ENCODE assay signal across 8 cellular contexts in genomic region chr1:28259935-28260802, GRCh38. TPM values are rescaled to one million over a fixed set of nuclear protein-coding genes. Genes with fewer than 3 reads are reported as not detected.
DNase-seq lines count a peak whose midpoint lies in the region; ATAC-seq, FAIRE-seq and TF ChIP-seq lines count a peak whose summit lies in the region.

No MANE protein-coding gene starts in this region.

- H3K4me3 ChIP-seq in mucosa of descending colon (peak overlapping the region; percentile 97), thymus (ENCODE audit: low read length) (peak overlapping the region; percentile 95)

- H3K27me3 Mint-ChIP-seq in activated CD8-positive, alpha-beta T cell treated with anti-CD3 and anti-CD28 coated beads, Interleukin-2, amount 10 ng/mL, durations not matched to agents 7 days and 5 days (ENCODE audit: low read depth), result no peaks in the 10 kb centered on the region

- no peak overlapping the region for H3K27ac Mint-ChIP-seq in activated CD8-positive, alpha-beta T cell treated with anti-CD3 and anti-CD28 coated beads, Interleukin-2, amount 10 ng/mL, durations not matched to agents 7 days and 5 days

- H3K27ac ChIP-seq in thymus (ENCODE audit: low read depth), result peak overlapping the region; percentile 69

- H3K36me3 ChIP-seq in mucosa of descending colon (ENCODE audit: low read depth), result no peaks in the 10 kb centered on the region
- peaks cover 3% of the 10 kb centered on the region for H3K36me3 ChIP-seq in thymus (ENCODE audit: control insufficient read depth, insufficient read depth)

- peak overlapping the region; percentile 82 for H3K4me3 Mint-ChIP-seq in activated CD8-positive, alpha-beta T cell treated with anti-CD3 and anti-CD28 coated beads, Interleukin-2, amount 10 ng/mL, durations not matched to agents 7 days and 5 days

- peaks cover 48% of the 10 kb centered on the region for H3K4me1 Mint-ChIP-seq in activated CD8-positive, alpha-beta T cell treated with anti-CD3 and anti-CD28 coated beads, Interleukin-2, amount 10 ng/mL, durations not matched to agents 7 days and 5 days (ENCODE audit: low read depth)

- 5% methylated on average over 66 of the region's 66 CpGs for WGBS in thymus

- CTCF ChIA-PET in activated CD8-positive, alpha-beta T cell treated with anti-CD3 and anti-CD28 coated beads, Interleukin-2, amount 10 ng/mL, durations not matched to agents 7 days and 5 days (lab: Charles Lee), result interaction anchor here (1.0 to 8.8 kb wide), 6 partner anchors 12 to 250 kb away, joined by 3 to 125 read pairs (median 3); partner anchors contain the start of gene MED18

- TF ChIP-seq POLR2A in GM12891 (IDR thresholded peaks at IDR 0.05; ENCODE audit: low read depth, low read length), result no peak

- no peak for TF ChIP-seq CTCF in mucosa of descending colon (IDR thresholded peaks at IDR 0.05)

- peak; percentile 11 for DNase-seq in SKM-1 (lab: John Stamatoyannopoulos, UW; ENCODE audit: unreplicated experiment)
- no peak for DNase-seq in SKM-1 treated with dmso at 0.1 percent for 144 hours (lab: John Stamatoyannopoulos, UW; ENCODE audit: unreplicated experiment)
- peak; percentile 48 for DNase-seq in NCI-H1092 treated with DMSO at 0.1 percent for 48 hours (lab: John Stamatoyannopoulos, UW)
- peak; percentile 46 for DNase-seq in activated CD8-positive, alpha-beta T cell treated with anti-CD3 and anti-CD28 coated beads, Interleukin-2, amount 10 ng/mL, durations not matched to agents 7 days and 5 days
- DNase-seq in mucosa of descending colon, result peak; percentile 73 to 85 (median 79)
- no peak for DNase-seq in GM12891 (ENCODE audit: insufficient read length, low spot score)

- no peak for FAIRE-seq in GM12891 (lab: Jason Lieb, UNC)

- intact Hi-C loops in mucosa of descending colon (cut with DNase I, micrococcal nuclease), result no loop called here

- H3K9me3 ChIP-seq in mucosa of descending colon (no peaks in the 10 kb centered on the region), thymus (ENCODE audit: control insufficient read depth) (no peaks in the 10 kb centered on the region)

- peaks cover 15% of the 10 kb centered on the region for H3K27me3 ChIP-seq in thymus (ENCODE audit: control insufficient read depth, insufficient read depth)

- H3K36me3 Mint-ChIP-seq in activated CD8-positive, alpha-beta T cell treated with anti-CD3 and anti-CD28 coated beads, Interleukin-2, amount 10 ng/mL, durations not matched to agents 7 days and 5 days (ENCODE audit: low read depth), result peaks cover 11% of the 10 kb centered on the region

- POLR2A ChIA-PET in activated CD8-positive, alpha-beta T cell treated with anti-CD3 and anti-CD28 coated beads, Interleukin-2, amount 10 ng/mL, durations not matched to agents 7 days and 5 days (lab: Charles Lee), result interaction anchor here (0.6 to 5.9 kb wide), 12 partner anchors 9 to 1472 kb away, joined by 3 to 84 read pairs (median 5); partner anchors contain the start of genes ATP5IF1, EYA3, GMEB1 and MED18

- no peaks in the 10 kb centered on the region for H3K9me3 Mint-ChIP-seq in activated CD8-positive, alpha-beta T cell treated with anti-CD3 and anti-CD28 coated beads, Interleukin-2, amount 10 ng/mL, durations not matched to agents 7 days and 5 days (ENCODE audit: insufficient read depth)

- H3K4me1 ChIP-seq in mucosa of descending colon (ENCODE audit: low read depth) (peaks cover 32% of the 10 kb centered on the region), thymus (ENCODE audit: control insufficient read depth, insufficient read depth, low read length) (peaks cover 9% of the 10 kb centered on the region)

- no peak for ATAC-seq in activated CD8-positive, alpha-beta T cell treated with anti-CD3 and anti-CD28 coated beads, Interleukin-2, amount 10 ng/mL, durations not matched to agents 7 days and 5 days
- ATAC-seq in esophagus mucosa (peak; percentile 56), mucosa of descending colon (peak; percentile 62)

TF ChIP-seq in GM12891, 5 proteins besides CTCF, POLR2A, EP300 and RAD21:
- TF ChIP-seq PAX5 (IDR thresholded peaks at IDR 0.05; ENCODE audit: insufficient read depth, low read length, severe bottlenecking) (no peak), POU2F2 (IDR thresholded peaks at IDR 0.05; ENCODE audit: low read depth, low read length) (no peak), POLR2AphosphoS5 (IDR thresholded peaks at IDR 0.05; ENCODE audit: low read depth, low read length) (no peak), TAF1 (IDR thresholded peaks at IDR 0.05; ENCODE audit: low read depth, low read length) (no peak), SPI1 (IDR thresholded peaks at IDR 0.05; ENCODE audit: low read depth, low read length) (no peak)
TF ChIP-seq in GM12891: peak in this region for 0.

RNA-seq across cellular contexts. Expression of gene SESN2, which starts 0.9 kb away (rescaled TPM):
- total RNA-seq in activated CD8-positive, alpha-beta T cell treated with anti-CD3 and anti-CD28 coated beads, Interleukin-2, amount 10 ng/mL, durations not matched to agents 7 days and 5 days, result 10 to 100 TPM; 12.5 to 12.6 TPM
- total RNA-seq in esophagus mucosa, result 26.2 TPM
- 10 to 100 TPM; 20.4 to 32.3 (median 27.6) TPM for total RNA-seq in mucosa of descending colon
- 6.7 TPM for polyA plus RNA-seq in thymus
- polyA plus RNA-seq in GM12891 (2012; ENCODE audit: low read depth, missing spikeins), result 17.4 TPM

RNA-seq across cellular contexts. Expression of gene ATP5IF1, which starts 24.2 kb away (rescaled TPM):
- total RNA-seq in activated CD8-positive, alpha-beta T cell treated with anti-CD3 and anti-CD28 coated beads, Interleukin-2, amount 10 ng/mL, durations not matched to agents 7 days and 5 days, result 100 to 1,000 TPM; 204 to 222 TPM
- total RNA-seq in esophagus mucosa (119 TPM), mucosa of descending colon (100 to 1,000 TPM; 130 to 266 (median 235) TPM)
- 431 TPM for polyA plus RNA-seq in thymus
- 727 TPM for polyA plus RNA-seq in GM12891 (2012; ENCODE audit: low read depth, missing spikeins)

RNA-seq across cellular contexts. Expression of gene DNAJC8, which starts 27.3 kb away (rescaled TPM):
- total RNA-seq in activated CD8-positive, alpha-beta T cell treated with anti-CD3 and anti-CD28 coated beads, Interleukin-2, amount 10 ng/mL, durations not matched to agents 7 days and 5 days, result 100 to 1,000 TPM; 121 to 124 TPM
- 45.8 TPM for total RNA-seq in esophagus mucosa
- 10 to 100 TPM; 41.6 to 76.7 (median 56.7) TPM for total RNA-seq in mucosa of descending colon
- polyA plus RNA-seq in thymus, result 104 TPM
- 97.9 TPM for polyA plus RNA-seq in GM12891 (2012; ENCODE audit: low read depth, missing spikeins)

Comparison
In these comparisons a context has a peak if more than half of its experiments do, and no peak if none do; other contexts are left out.
1. DNase-seq: peak in SKM-1 (single experiment), NCI-H1092 treated with DMSO at 0.1 percent for 48 hours (single experiment), activated CD8-positive, alpha-beta T cell treated with anti-CD3 and anti-CD28 coated beads, Interleukin-2, amount 10 ng/mL, durations not matched to agents 7 days and 5 days (single experiment) and mucosa of descending colon (3 of 3); none in SKM-1 treated with dmso at 0.1 percent for 144 hours (single experiment) and GM12891 (single experiment).